Comparison of ENCODE assay signal across 8 cellular contexts in genomic region chr10:62028502-62028842, GRCh38.
DNase-seq lines count a peak whose midpoint lies in the region; ATAC-seq and TF ChIP-seq lines count a peak whose summit lies in the region.
"Not testable (repeated sequence)": the region's sequence is repeated elsewhere in the genome, so short reads cannot be mapped to it uniquely, and the experiment has no call there.

No MANE protein-coding gene starts in this region.

- not testable (repeated sequence) for TF ChIP-seq POLR2A in esophagus squamous epithelium (IDR thresholded peaks at IDR 0.05); vagina (IDR thresholded peaks at IDR 0.05)

- not testable (repeated sequence) for H2AFZ ChIP-seq in smooth muscle cell (ENCODE audit: low read depth)

- H3K27me3 Mint-ChIP-seq in activated T-cell treated with anti-CD3 and anti-CD28 coated beads, Interleukin-2, amount 50 U/mL, for 24 hours; mesothelial cell of epicardium (ENCODE audit: low read depth): not testable (repeated sequence)

- peaks cover 57% of the 10 kb centered on the region for H3K79me2 ChIP-seq in smooth muscle cell (ENCODE audit: low read depth)

- H3K4me3 Mint-ChIP-seq in activated T-cell treated with anti-CD3 and anti-CD28 coated beads, Interleukin-2, amount 50 U/mL, for 24 hours; mesothelial cell of epicardium: not testable (repeated sequence)

- peak overlapping the region; percentile 32; the same call in 1 of the 2 replicates for H3K27ac ChIP-seq in Panc1 (ENCODE audit: low read length)
- peak overlapping the region; percentile 32 to 33 for H3K27ac ChIP-seq in ascending aorta
- H3K27ac ChIP-seq in esophagus squamous epithelium = peak overlapping the region; percentile 64 to 82 (median 75)
- peak overlapping the region; percentile 85 for H3K27ac ChIP-seq in smooth muscle cell (ENCODE audit: low read depth)
- peak overlapping the region; percentile 22 for H3K27ac ChIP-seq in vagina

- not testable (repeated sequence) for H3K27me3 ChIP-seq in Panc1 (ENCODE audit: control insufficient read depth, insufficient read depth, low read length); ascending aorta; esophagus squamous epithelium; smooth muscle cell (ENCODE audit: low read depth); vagina

- peak overlapping the region; percentile 84 for H3K27ac Mint-ChIP-seq in activated T-cell treated with anti-CD3 and anti-CD28 coated beads, Interleukin-2, amount 50 U/mL, for 24 hours
- H3K27ac Mint-ChIP-seq in mesothelial cell of epicardium = peak overlapping the region; percentile 68

- POLR2A ChIA-PET in Panc1 (lab: Charles Lee) = not testable (repeated sequence)

- CTCF ChIA-PET in Panc1 (lab: Charles Lee) = not testable (repeated sequence)

- H3F3A ChIP-seq in smooth muscle cell (ENCODE audit: low read depth) = peaks cover 28% of the 10 kb centered on the region

- H3K4me3 ChIP-seq in Panc1 (ENCODE audit: low read depth in 2 of 2, low read length in 2 of 2); ascending aorta; esophagus squamous epithelium; smooth muscle cell; vagina: not testable (repeated sequence)

- peak overlapping the region; percentile 13 for H3K4me2 ChIP-seq in smooth muscle cell

- H3K36me3 Mint-ChIP-seq in activated T-cell treated with anti-CD3 and anti-CD28 coated beads, Interleukin-2, amount 50 U/mL, for 24 hours (ENCODE audit: low read depth) = peaks cover 85% of the 10 kb centered on the region
- H3K36me3 Mint-ChIP-seq in mesothelial cell of epicardium = not testable (repeated sequence)

- H3K36me3 ChIP-seq in Panc1 (ENCODE audit: control insufficient read depth, insufficient read depth, low read length); ascending aorta; esophagus squamous epithelium; smooth muscle cell (ENCODE audit: low read depth); vagina: not testable (repeated sequence)

- in situ Hi-C loops in Panc1 (cut with HindIII; ENCODE audit: low pct_unique_long_range_greater_than_20kb, low sequenced_read_pairs) = not testable (repeated sequence)

- BruUV-seq in Panc1 (replicated peaks; lab: Mats Ljungman, UMichigan) = not testable (repeated sequence)

- TF ChIP-seq CTCF in Panc1 (IDR thresholded peaks at IDR 0.05); ascending aorta (IDR thresholded peaks at IDR 0.05); esophagus squamous epithelium (IDR thresholded peaks at IDR 0.05); mesothelial cell of epicardium (IDR thresholded peaks at IDR 0.05; ENCODE audit: unreplicated experiment); smooth muscle cell (IDR thresholded peaks at IDR 0.05; ENCODE audit: borderline replicate concordance, insufficient read depth, poor library complexity, severe bottlenecking); vagina (IDR thresholded peaks at IDR 0.05): not testable (repeated sequence)

- H3K4me1 Mint-ChIP-seq in activated T-cell treated with anti-CD3 and anti-CD28 coated beads, Interleukin-2, amount 50 U/mL, for 24 hours (ENCODE audit: low read depth) = peaks cover 88% of the 10 kb centered on the region
- H3K4me1 Mint-ChIP-seq in mesothelial cell of epicardium = peaks cover 42% of the 10 kb centered on the region

- DNase-seq in EH (ENCODE audit: low read depth) = peak; percentile 44
- DNase-seq in Panc1 (ENCODE audit: low read depth, low spot score); activated T-cell treated with anti-CD3 and anti-CD28 coated beads, Interleukin-2, amount 50 U/mL, for 24 hours; ascending aorta (ENCODE audit: low spot score in 2 of 2); esophagus squamous epithelium (lab: John Stamatoyannopoulos, UW); mesothelial cell of epicardium (ENCODE audit: low spot score in 2 of 2, unreplicated experiment in 2 of 2); smooth muscle cell (lab: John Stamatoyannopoulos, UW; ENCODE audit: unreplicated experiment); vagina (ENCODE audit: extremely low spot score in 2 of 2): not testable (repeated sequence)

- not testable (repeated sequence) for H3K9me3 ChIP-seq in Panc1 (ENCODE audit: control insufficient read depth, insufficient read depth, low read depth, low read length); ascending aorta; esophagus squamous epithelium; smooth muscle cell (replicated peaks; ENCODE audit: low read depth); vagina

- H4K20me1 ChIP-seq in smooth muscle cell (ENCODE audit: low read depth) = not testable (repeated sequence)

- not testable (repeated sequence) for H3K9me3 Mint-ChIP-seq in activated T-cell treated with anti-CD3 and anti-CD28 coated beads, Interleukin-2, amount 50 U/mL, for 24 hours; mesothelial cell of epicardium

- H3K9ac ChIP-seq in smooth muscle cell (ENCODE audit: low read depth) = not testable (repeated sequence)

- WGBS in esophagus squamous epithelium, 2 donors = 58 to 77% methylated on average over 5 of the region's 5 CpGs
- 55% methylated on average over 5 of the region's 5 CpGs for WGBS in smooth muscle cell (ENCODE audit: low lambda C conversion rate)

- intact Hi-C loops in Panc1 (cut with micrococcal nuclease; ENCODE audit: unreplicated experiment); ascending aorta (cut with DNase I); esophagus squamous epithelium (cut with DNase I); vagina (cut with DNase I): not testable (repeated sequence)

- not testable (repeated sequence) for ATAC-seq in Panc1

- H3K4me1 ChIP-seq in Panc1 (ENCODE audit: control insufficient read depth, insufficient read depth, low read length) (peaks cover 29% of the 10 kb centered on the region), ascending aorta (peaks cover 0 to 20% of the 10 kb centered on the region in 2 donors), esophagus squamous epithelium (peaks cover 6 to 55% (median 31%) of the 10 kb centered on the region in 3 donors), smooth muscle cell (ENCODE audit: low read depth) (peaks cover 13% of the 10 kb centered on the region), vagina (peaks cover 35% of the 10 kb centered on the region)

Comparison
In these comparisons a context has a peak if more than half of its experiments do, and no peak if none do; other contexts are left out.
1. H3K27ac ChIP-seq: peak in every context shown above with its lines; median percentile 85 in smooth muscle cell; 75 in esophagus squamous epithelium; 32 in ascending aorta; 32 in Panc1; 22 in vagina.